In the genomic region with DNA sequence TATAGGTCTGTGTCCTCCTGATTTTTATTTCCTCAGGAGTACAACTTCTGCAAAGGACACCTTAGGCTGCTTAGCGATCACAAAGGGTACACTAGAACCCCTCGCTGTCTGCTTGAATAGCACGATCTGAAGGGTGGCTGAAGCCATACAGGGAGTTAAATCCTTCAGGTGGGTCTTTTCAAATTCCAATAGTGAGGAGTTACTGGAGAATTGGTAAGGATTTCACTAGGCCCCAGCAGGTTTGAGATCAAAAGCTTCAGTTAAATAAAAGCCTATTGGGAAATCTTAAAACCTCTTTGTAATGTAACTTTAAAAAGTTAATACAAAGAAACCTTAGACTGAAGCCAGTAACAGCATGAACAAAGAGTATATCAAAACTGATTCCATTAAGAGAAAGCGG, we compare ENCODE assay signal across 24 cellular contexts.
"Had no signal": no experiment of that assay in that cellular context is flagged by ENCODE, and none has a peak within 500 bp of the region (broad histone marks: within the 10 kb centered on the region; RNA-seq: fewer than 3 reads in every experiment).

No MANE protein-coding gene starts in this region.

- H3K4me3 ChIP-seq: cardiac muscle cell, MG63, SJSA1 had no signal

- H3K36me3 ChIP-seq: brain microvascular endothelial cell, cardiac muscle cell, MG63, SJSA1 had no signal

- H3K36me3 Mint-ChIP-seq: activated naive CD8-positive, alpha-beta T cell had no signal

- H3K4me3 Mint-ChIP-seq: activated B cell treated with CpG ODN at 0.5 μM for 24 hours; activated CD4-positive, alpha-beta T cell treated with anti-CD3 and anti-CD28 coated beads, Interleukin-2, amount 10 ng/mL, durations not matched to agents 24 days and 14 days; activated naive CD8-positive, alpha-beta T cell; activated T-cell treated with anti-CD3 and anti-CD28 coated beads, Interleukin-2, amount 50 U/mL, for 4 hours; T-helper 1 cell treated with Interleukin-12 subunit alpha and Interleukin-12 subunit beta and Interleukin-4 antibody, amounts not matched to agents 30 μg/mL and 1 μg/mL, for 36 hours had no signal

- H3K27me3 ChIP-seq: brain microvascular endothelial cell, cardiac muscle cell, MG63, SJSA1 had no signal

- H3K4me1 Mint-ChIP-seq: activated B cell treated with CpG ODN at 0.5 μM for 24 hours; activated CD4-positive, alpha-beta T cell treated with anti-CD3 and anti-CD28 coated beads, Interleukin-2, amount 10 ng/mL, durations not matched to agents 24 days and 14 days had no signal

- H3K27ac ChIP-seq: brain microvascular endothelial cell, cardiac muscle cell, SJSA1 had no signal

- ATAC-seq: activated T-cell treated with anti-CD3 and anti-CD28 coated beads, Interleukin-2, amount 50 U/mL, for 4 hours; PC-3 had no signal

- H3K9me3 ChIP-seq: MG63, SJSA1 had no signal

- H3K27me3 Mint-ChIP-seq: activated B cell treated with CpG ODN at 0.5 μM for 24 hours had no signal

- H3K9me3 Mint-ChIP-seq: activated B cell treated with CpG ODN at 0.5 μM for 24 hours; activated CD4-positive, alpha-beta T cell treated with anti-CD3 and anti-CD28 coated beads, Interleukin-2, amount 10 ng/mL, durations not matched to agents 24 days and 14 days; activated T-cell treated with anti-CD3 and anti-CD28 coated beads, Interleukin-2, amount 50 U/mL, for 4 hours; T-helper 1 cell treated with Interleukin-12 subunit alpha and Interleukin-12 subunit beta and Interleukin-4 antibody, amounts not matched to agents 30 μg/mL and 1 μg/mL, for 36 hours had no signal

- DNase-seq: activated B cell treated with CpG ODN at 0.5 μM for 24 hours; activated CD4-positive, alpha-beta T cell treated with anti-CD3 and anti-CD28 coated beads for 1 hour; activated CD4-positive, alpha-beta T cell treated with anti-CD3 and anti-CD28 coated beads, Interleukin-2, amount 10 ng/mL, durations not matched to agents 24 days and 14 days; activated CD4-positive, alpha-beta T cell treated with anti-CD3 and anti-CD28 coated beads, Interleukin-2, amount 50 U/mL, for 48 hours; activated CD8-positive, alpha-beta memory T cell treated with anti-CD3 and anti-CD28 coated beads for 24 hours; activated effector memory CD4-positive, alpha-beta T cell treated with anti-CD3 and anti-CD28 coated beads, Interleukin-2, amount 50 U/mL, for 16 hours; activated naive CD4-positive, alpha-beta T cell treated with Interleukin-2 at 50 U/mL for 16 hours; activated T-cell treated with anti-CD3 and anti-CD28 coated beads, Interleukin-2, amount 50 U/mL, for 4 hours; amygdala; brain microvascular endothelial cell; MG63; NCI-H1105 treated with DMSO at 0.1 percent for 48 hours; NCI-H1436 treated with DMSO at 0.1 percent for 48 hours; NCI-H187; NCI-H2081; NCI-H446; NCI-H524; PC-3; SHP77; T-helper 9 cell had no signal

- H3K27ac Mint-ChIP-seq: activated B cell treated with CpG ODN at 0.5 μM for 24 hours; activated CD4-positive, alpha-beta T cell treated with anti-CD3 and anti-CD28 coated beads, Interleukin-2, amount 10 ng/mL, durations not matched to agents 24 days and 14 days; activated naive CD8-positive, alpha-beta T cell; T-helper 1 cell treated with Interleukin-12 subunit alpha and Interleukin-12 subunit beta and Interleukin-4 antibody, amounts not matched to agents 30 μg/mL and 1 μg/mL, for 36 hours had no signal
